ENCODE assay signal across 23 cellular contexts in the genomic region with DNA sequence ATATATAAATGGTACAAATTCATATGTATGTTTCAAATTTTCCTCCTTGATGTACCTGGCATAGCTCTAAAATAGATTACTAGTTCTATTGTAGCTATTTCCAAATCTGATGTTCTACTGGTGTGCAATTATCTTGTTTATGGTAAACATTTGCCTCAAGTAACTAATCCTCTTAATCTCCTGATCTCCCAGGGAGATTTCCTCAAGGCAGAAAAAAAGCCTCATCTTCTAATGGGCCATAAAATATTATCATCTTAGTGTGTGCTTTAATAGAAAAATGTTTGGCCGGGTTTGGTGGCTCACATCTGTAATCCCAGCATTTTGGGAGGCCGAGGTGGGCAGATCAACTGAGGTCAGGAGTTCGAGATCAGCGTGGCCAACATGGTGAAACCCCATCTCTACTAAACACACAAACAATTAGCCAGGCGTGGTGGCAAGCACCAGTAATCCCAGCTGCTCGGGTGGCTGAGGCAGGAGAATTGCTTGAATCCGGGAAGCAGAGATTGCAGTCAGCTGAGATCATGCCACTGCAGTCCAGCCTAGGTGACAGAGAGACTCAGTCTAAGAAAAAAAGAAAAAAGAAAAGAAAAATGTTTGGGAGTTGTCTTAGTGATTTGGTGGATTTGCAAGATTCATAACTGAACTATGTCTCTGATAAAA.
DNase-seq lines count a peak whose midpoint lies in the region; ATAC-seq, FAIRE-seq and TF ChIP-seq lines count a peak whose summit lies in the region.
"Had no signal": no experiment of that assay in that cellular context is flagged by ENCODE, and none has a peak within 500 bp of the region (broad histone marks: within the 10 kb centered on the region; RNA-seq: fewer than 3 reads in every experiment).

No MANE protein-coding gene starts in this region.

- TF ChIP-seq CTCF in D721Med (IDR thresholded peaks at IDR 0.05; ENCODE audit: insufficient read depth, missing control alignments) = no peak
- no peak for TF ChIP-seq CTCF in epithelial cell of proximal tubule (conservative IDR thresholded peaks at IDR 0.05; ENCODE audit: low read depth, low read length)

- H3K4me1 ChIP-seq in CD8-positive, alpha-beta memory T cell (ENCODE audit: insufficient read depth, low read length) = no peaks in the 10 kb centered on the region
- H3K4me1 ChIP-seq: psoas muscle, thyroid gland had no signal

- H3K27me3 Mint-ChIP-seq in CD8-positive, alpha-beta memory T cell = no peaks in the 10 kb centered on the region
- H3K27me3 Mint-ChIP-seq: activated T-cell treated with anti-CD3 and anti-CD28 coated beads, Interleukin-2, amount 50 U/mL, for 24 hours; B cell; stimulated activated naive CD8-positive, alpha-beta T cell treated with anti-CD3 and anti-CD28 coated beads, Interleukin-15, amount 100 ng/mL, for 72 hours had no signal

- peak; percentile 80 for FAIRE-seq in D721Med (lab: Jason Lieb, UNC)

- no peaks in the 10 kb centered on the region for H3K36me3 ChIP-seq in CD8-positive, alpha-beta memory T cell (ENCODE audit: insufficient read depth, low read length)
- H3K36me3 ChIP-seq: neutrophil, thyroid gland had no signal

- CTCF ChIA-PET in CD8-positive, alpha-beta memory T cell (lab: Charles Lee) = no interaction called here

- no peaks in the 10 kb centered on the region for H3K27me3 ChIP-seq in CD8-positive, alpha-beta memory T cell (ENCODE audit: insufficient read depth, low read length, poor library complexity, severe bottlenecking)
- H3K27me3 ChIP-seq: neutrophil, thyroid gland had no signal

- POLR2A ChIA-PET in CD8-positive, alpha-beta memory T cell (lab: Charles Lee) = no interaction called here

- no peaks in the 10 kb centered on the region for H3K9me3 ChIP-seq in CD8-positive, alpha-beta memory T cell (ENCODE audit: low read length)
- H3K9me3 ChIP-seq: psoas muscle, thyroid gland had no signal

- no peak overlapping the region for H3K27ac ChIP-seq in CD8-positive, alpha-beta memory T cell (ENCODE audit: low read depth, low read length)
- H3K27ac ChIP-seq: KMS-11, neutrophil, psoas muscle, thyroid gland had no signal

- H3K9me3 Mint-ChIP-seq in CD8-positive, alpha-beta memory T cell = peaks cover 0 to 11% (median 2%) of the 10 kb centered on the region in 5 donors

- ATAC-seq in GM21825 (IDR thresholded peaks at IDR 0.05; ENCODE audit: unreplicated experiment) (no peak), HG03565 (IDR thresholded peaks at IDR 0.05; ENCODE audit: unreplicated experiment) (no peak)
- ATAC-seq: psoas muscle; stimulated activated naive CD8-positive, alpha-beta T cell treated with anti-CD3 and anti-CD28 coated beads, Interleukin-15, amount 100 ng/mL, for 72 hours had no signal

- H3K4me3 Mint-ChIP-seq in CD8-positive, alpha-beta memory T cell = no peak overlapping the region
- H3K4me3 Mint-ChIP-seq: activated T-cell treated with anti-CD3 and anti-CD28 coated beads, Interleukin-2, amount 50 U/mL, for 24 hours; B cell; stimulated activated naive CD8-positive, alpha-beta T cell treated with anti-CD3 and anti-CD28 coated beads, Interleukin-15, amount 100 ng/mL, for 72 hours had no signal

- H3K27ac Mint-ChIP-seq in CD8-positive, alpha-beta memory T cell = no peak overlapping the region
- H3K27ac Mint-ChIP-seq: activated T-cell treated with anti-CD3 and anti-CD28 coated beads, Interleukin-2, amount 50 U/mL, for 24 hours; B cell; stimulated activated naive CD8-positive, alpha-beta T cell treated with anti-CD3 and anti-CD28 coated beads, Interleukin-15, amount 100 ng/mL, for 72 hours had no signal

- H3K36me3 Mint-ChIP-seq in CD8-positive, alpha-beta memory T cell = no peaks in the 10 kb centered on the region

- DNase-seq in D721Med (ENCODE audit: insufficient read length, low spot score) = peak; percentile 19
- peak; percentile 17 for DNase-seq in NCI-H69 (lab: John Stamatoyannopoulos, UW)
- peak; percentile 16 for DNase-seq in epithelial cell of proximal tubule (ENCODE audit: low read depth)
- DNase-seq in myocyte (ENCODE audit: low read depth) = peak; percentile 62
- no peak for DNase-seq in activated CD4-positive, alpha-beta T cell treated with anti-CD3 and anti-CD28 coated beads, Interleukin-2, amount 50 U/mL, for 1 hour
- DNase-seq in CD8-positive, alpha-beta memory T cell = no peak
- DNase-seq: activated CD4-positive, alpha-beta T cell treated with anti-CD3 and anti-CD28 coated beads for 48 hours; activated gamma-delta T cell treated with Interleukin-2 at 50 U/mL for 16 hours; activated T-cell treated with anti-CD3 and anti-CD28 coated beads, Interleukin-2, amount 50 U/mL, for 24 hours; DMS53; GF-D8; NCI-H1417 treated with DMSO at 0.1 percent for 48 hours; NCI-H2081; NCI-H2227 treated with DMSO at 0.1 percent for 48 hours; NCI-H748 treated with DMSO at 0.1 percent for 48 hours; psoas muscle; stimulated activated naive CD8-positive, alpha-beta T cell treated with anti-CD3 and anti-CD28 coated beads, Interleukin-15, amount 100 ng/mL, for 72 hours; thyroid gland had no signal

- no peak overlapping the region for H3K4me3 ChIP-seq in epithelial cell of proximal tubule (ENCODE audit: low read depth, low read length)
- no peak overlapping the region for H3K4me3 ChIP-seq in CD8-positive, alpha-beta memory T cell (ENCODE audit: low read length)
- H3K4me3 ChIP-seq: psoas muscle, thyroid gland had no signal

- H3K4me1 Mint-ChIP-seq in CD8-positive, alpha-beta memory T cell = no peaks in the 10 kb centered on the region
- H3K4me1 Mint-ChIP-seq: B cell; stimulated activated naive CD8-positive, alpha-beta T cell treated with anti-CD3 and anti-CD28 coated beads, Interleukin-15, amount 100 ng/mL, for 72 hours had no signal

Comparison
In these comparisons a context has a peak if more than half of its experiments do, and no peak if none do; other contexts are left out.
1. DNase-seq: peak in D721Med (single experiment), NCI-H69 (single experiment), epithelial cell of proximal tubule (single experiment) and myocyte (single experiment); none in activated CD4-positive, alpha-beta T cell treated with anti-CD3 and anti-CD28 coated beads, Interleukin-2, amount 50 U/mL, for 1 hour (single experiment) and CD8-positive, alpha-beta memory T cell (0 of 5).